8 cellular contexts compared by ENCODE assay signal in genomic region chr12:12716845-12717585, GRCh38. TPM values are rescaled to one million over a fixed set of nuclear protein-coding genes. Genes with fewer than 3 reads are reported as not detected.
A peak's percentile ranks its signal among the peaks of the same experiment; 100 is the strongest.
DNase-seq lines count a peak whose midpoint lies in the region; ATAC-seq and TF ChIP-seq lines count a peak whose summit lies in the region.

TSS of gene CDKN1B (plus strand) at chr12:12717368. CDS start at chr12:12717840, 472 bp downstream.

- TF ChIP-seq CTCF in testis (IDR thresholded peaks at IDR 0.05): no peak

- no peaks in the 10 kb centered on the region for H3K9me3 Mint-ChIP-seq in activated naive CD4-positive, alpha-beta T cell treated with anti-CD3 and anti-CD28 coated beads, Interleukin-2, amount 50 U/mL, for 72 hours

- intact Hi-C loops in testis (cut with DNase I; ENCODE audit: low total_unique reads): no loop called here

- H3K27me3 ChIP-seq in testis: no peaks in the 10 kb centered on the region

- H3K4me3 ChIP-seq in testis: peak within 1 kb of the TSS; percentile 86 to 98

- 0% methylated on average over 41 to 77 of the region's 78 CpGs for WGBS in testis, 2 donors

- peak; percentile 46 for ATAC-seq in HG02571 (IDR thresholded peaks at IDR 0.05; ENCODE audit: unreplicated experiment)
- peak; percentile 70 to 77 for ATAC-seq in activated naive CD4-positive, alpha-beta T cell treated with anti-CD3 and anti-CD28 coated beads, Interleukin-2, amount 50 U/mL, for 72 hours

- H3K27ac ChIP-seq in testis: peak within 1 kb of the TSS; percentile 95 to 100

- peaks cover 46 to 73% of the 10 kb centered on the region in 2 donors for H3K36me3 Mint-ChIP-seq in activated naive CD4-positive, alpha-beta T cell treated with anti-CD3 and anti-CD28 coated beads, Interleukin-2, amount 50 U/mL, for 72 hours

- TF ChIP-seq POLR2A in testis (IDR thresholded peaks at IDR 0.05): peak; percentile 9

- no peaks in the 10 kb centered on the region for H3K9me3 ChIP-seq in testis

- peak within 1 kb of the TSS; percentile 97 to 99 for H3K27ac Mint-ChIP-seq in activated naive CD4-positive, alpha-beta T cell treated with anti-CD3 and anti-CD28 coated beads, Interleukin-2, amount 50 U/mL, for 72 hours

- peak; percentile 72 for DNase-seq in GF-D8 (lab: John Stamatoyannopoulos, UW)
- peak; percentile 99 for DNase-seq in NCI-H1105 treated with DMSO at 0.1 percent for 48 hours (lab: John Stamatoyannopoulos, UW)
- DNase-seq in SKM-1 treated with dmso at 0.1 percent for 144 hours (lab: John Stamatoyannopoulos, UW; ENCODE audit: unreplicated experiment): peak; percentile 59
- peak; percentile 76 to 82 for DNase-seq in activated naive CD4-positive, alpha-beta T cell treated with anti-CD3 and anti-CD28 coated beads, Interleukin-2, amount 50 U/mL, for 72 hours (ENCODE audit: low spot score in 2 of 2)
- DNase-seq in glomerular endothelial cell (ENCODE audit: extremely low read depth, low read depth, low spot score): no peak
- DNase-seq in occipital lobe (lab: John Stamatoyannopoulos, UW): peak; percentile 87
- DNase-seq in testis: peak; percentile 94

- H3K36me3 ChIP-seq in testis (ENCODE audit: low read depth, missing control alignments): no peaks in the 10 kb centered on the region

- peaks cover 27% of the 10 kb centered on the region for H3K4me1 ChIP-seq in testis

RNA-seq across cellular contexts. Expression of gene CDKN1B, which starts in this region (rescaled TPM):
- 10 to 100 TPM; 39.7 to 46.6 TPM for total RNA-seq in activated naive CD4-positive, alpha-beta T cell treated with anti-CD3 and anti-CD28 coated beads, Interleukin-2, amount 50 U/mL, for 72 hours
- total RNA-seq in glomerular endothelial cell (15.8 and 25.0 TPM in 2 replicates), occipital lobe (143 TPM), testis (10 to 100 TPM; 76.1 to 98.9 TPM)
- polyA plus RNA-seq in testis (ENCODE audit: insufficient read depth, low read depth, low replicate concordance): 59.2 TPM
